In the genomic region with DNA sequence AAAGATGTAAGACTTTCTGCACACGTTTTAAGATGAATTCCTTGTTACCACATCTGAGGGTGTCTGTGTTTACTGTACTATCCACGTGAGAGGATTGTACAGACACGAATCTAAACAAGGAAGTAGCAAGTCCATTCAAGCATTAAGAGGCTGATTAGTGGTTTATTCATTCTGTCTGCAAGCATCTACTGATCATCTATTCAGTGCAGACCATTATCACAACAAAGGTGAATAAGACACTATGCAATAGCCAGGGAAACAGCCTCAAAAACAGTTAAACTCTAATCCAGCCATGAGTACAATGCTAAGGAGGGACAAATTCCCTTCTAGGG, we compare ENCODE assay signal across 13 cellular contexts.
A peak's percentile ranks its signal among the peaks of the same experiment; 100 is the strongest.
DNase-seq lines count a peak whose midpoint lies in the region; ATAC-seq and TF ChIP-seq lines count a peak whose summit lies in the region.
"Had no signal": no experiment of that assay in that cellular context is flagged by ENCODE, and none has a peak within 500 bp of the region (broad histone marks: within the 10 kb centered on the region; RNA-seq: fewer than 3 reads in every experiment).

No MANE protein-coding gene starts in this region.

- TF ChIP-seq POLR2A in spleen (IDR thresholded peaks at IDR 0.05) (no peak), uterus (IDR thresholded peaks at IDR 0.05) (no peak)

- no peaks in the 10 kb centered on the region for H3K9me3 ChIP-seq in spleen
- H3K9me3 ChIP-seq in uterus, result no peaks in the 10 kb centered on the region
- H3K9me3 ChIP-seq: pancreas had no signal

- 25 to 39% (median 31%) methylated on average over 3 of the region's 3 CpGs for WGBS in spleen, 5 donors

- no peak overlapping the region for H3K4me3 Mint-ChIP-seq in central memory CD8-positive, alpha-beta T cell
- H3K4me3 Mint-ChIP-seq: T-cell, WTC11 had no signal

- H3K4me1 ChIP-seq in spleen (peaks cover 0 to 11% (median 0%) of the 10 kb centered on the region in 6 donors), uterus (no peaks in the 10 kb centered on the region)
- H3K4me1 ChIP-seq: pancreas had no signal

- ATAC-seq in GM18861 (IDR thresholded peaks at IDR 0.05; ENCODE audit: unreplicated experiment) (peak; percentile 87), HG03565 (IDR thresholded peaks at IDR 0.05; ENCODE audit: unreplicated experiment) (peak; percentile 53)
- no peak for ATAC-seq in central memory CD8-positive, alpha-beta T cell (replicated peaks; ENCODE audit: extremely low read depth, poor library complexity, severe bottlenecking)
- ATAC-seq: left ventricle myocardium superior, WTC11 had no signal

- peaks cover 8% of the 10 kb centered on the region for H3K4me1 Mint-ChIP-seq in central memory CD8-positive, alpha-beta T cell

- H3K27ac ChIP-seq in spleen (no peak overlapping the region), uterus (no peak overlapping the region)
- H3K27ac ChIP-seq: pancreas had no signal

- DNase-seq in central memory CD8-positive, alpha-beta T cell (ENCODE audit: low spot score in 2 of 2), result no peak
- DNase-seq in renal cortical epithelial cell (ENCODE audit: low read depth), result peak; percentile 81
- DNase-seq in NCI-H1930 (lab: John Stamatoyannopoulos, UW), result no peak
- no peak for DNase-seq in spleen
- no peak for DNase-seq in uterus
- DNase-seq: left ventricle myocardium superior; NCI-H1694 treated with DMSO at 0.1 percent for 48 hours; pancreas; stimulated activated CD4-positive, alpha-beta T cell treated with anti-CD3 and anti-CD28 coated beads, Interleukin-4, amount 100 ng/mL, for 24 hours had no signal

- H3K27me3 Mint-ChIP-seq in central memory CD8-positive, alpha-beta T cell, result no peaks in the 10 kb centered on the region
- H3K27me3 Mint-ChIP-seq: T-cell had no signal

- H3K36me3 ChIP-seq in spleen (no peaks in the 10 kb centered on the region), uterus (no peaks in the 10 kb centered on the region)
- H3K36me3 ChIP-seq: pancreas had no signal

- H3K27ac Mint-ChIP-seq in central memory CD8-positive, alpha-beta T cell (ENCODE audit: low read depth), result peak overlapping the region; percentile 20
- H3K27ac Mint-ChIP-seq: T-cell, WTC11 had no signal

- H3K4me3 ChIP-seq in spleen (no peak overlapping the region), uterus (no peak overlapping the region)
- H3K4me3 ChIP-seq: pancreas had no signal

- no peaks in the 10 kb centered on the region for H3K9me3 Mint-ChIP-seq in central memory CD8-positive, alpha-beta T cell
- H3K9me3 Mint-ChIP-seq: T-cell, WTC11 had no signal

- TF ChIP-seq CTCF in spleen (IDR thresholded peaks at IDR 0.05 in 8 of 11, conservative IDR thresholded peaks at IDR 0.05 in 3 of 11), result no peak
- TF ChIP-seq CTCF in uterus (IDR thresholded peaks at IDR 0.05), result no peak

- intact Hi-C loops in spleen (cut with DNase I; ENCODE audit: low total_unique reads), result no loop called here
- intact Hi-C loops in uterus (cut with DNase I; ENCODE audit: low total_unique reads), result no loop called here

- H3K27me3 ChIP-seq in spleen (replicated peaks in 1 of 7) (no peaks in the 10 kb centered on the region), uterus (no peaks in the 10 kb centered on the region)
- H3K27me3 ChIP-seq: pancreas had no signal

- H3K36me3 Mint-ChIP-seq in central memory CD8-positive, alpha-beta T cell (ENCODE audit: insufficient read depth), result no peaks in the 10 kb centered on the region
- H3K36me3 Mint-ChIP-seq: T-cell, WTC11 had no signal
